In genomic region chr6:31981744-31982143, GRCh38 we compare ENCODE assay signal across 7 cellular contexts. TPM values are rescaled to one million over a fixed set of nuclear protein-coding genes. Genes with fewer than 3 reads are reported as not detected.
A peak's percentile ranks its signal among the peaks of the same experiment; 100 is the strongest.
DNase-seq lines count a peak whose midpoint lies in the region; ATAC-seq and TF ChIP-seq lines count a peak whose summit lies in the region.
"Not testable (repeated sequence)": the region's sequence is repeated elsewhere in the genome, so short reads cannot be mapped to it uniquely, and the experiment has no call there.

TSS of gene C4A (plus strand) at chr6:31982057. CDS start at chr6:31982108, 51 bp downstream.

- not testable (repeated sequence) for DNase-seq in Peyer's patch; chondrocyte (ENCODE audit: low spot score); heart left ventricle; left lung; mucosa of gallbladder (ENCODE audit: low spot score); sciatic nerve (ENCODE audit: low spot score)

- not testable (repeated sequence) for H3K27ac Mint-ChIP-seq in chondrocyte (ENCODE audit: unreplicated experiment)

- ATAC-seq in heart left ventricle: peak; percentile 85 to 94 (median 86)
- ATAC-seq in left lung: peak; percentile 90
- peak; percentile 90 for ATAC-seq in sciatic nerve

- WGBS in heart left ventricle, 4 donors: no CpG with 5 or more reads among the region's 7 CpGs
- no CpG with 5 or more reads among the region's 7 CpGs for WGBS in thymus

- TF ChIP-seq POLR2A in Peyer's patch (IDR thresholded peaks at IDR 0.05); heart left ventricle (IDR thresholded peaks at IDR 0.05): not testable (repeated sequence)

- H3K27me3 ChIP-seq in Peyer's patch; heart left ventricle; left lung; thymus (ENCODE audit: control insufficient read depth, insufficient read depth): not testable (repeated sequence)

- H3K36me3 ChIP-seq in Peyer's patch: peaks cover 0 to 11% (median 0%) of the 10 kb centered on the region in 3 donors
- H3K36me3 ChIP-seq in heart left ventricle: peaks cover 0 to 18% (median 13%) of the 10 kb centered on the region in 9 donors
- peaks cover 0 to 14% of the 10 kb centered on the region in 2 donors for H3K36me3 ChIP-seq in left lung
- not testable (repeated sequence) for H3K36me3 ChIP-seq in thymus (ENCODE audit: control insufficient read depth, insufficient read depth)

- not testable (repeated sequence) for H3K4me1 Mint-ChIP-seq in chondrocyte (ENCODE audit: low read depth)

- H3K9me3 Mint-ChIP-seq in chondrocyte (ENCODE audit: low read depth): not testable (repeated sequence)

- not testable (repeated sequence) for H3K9me3 ChIP-seq in Peyer's patch; heart left ventricle; left lung; thymus (ENCODE audit: control insufficient read depth)

- intact Hi-C loops in heart left ventricle (cut with DNase I); left lung (cut with DNase I); sciatic nerve (cut with DNase I): not testable (repeated sequence)

- not testable (repeated sequence) for H3K4me3 Mint-ChIP-seq in chondrocyte (ENCODE audit: unreplicated experiment)

- not testable (repeated sequence) for H3K27ac ChIP-seq in Peyer's patch; heart left ventricle; left lung; thymus (ENCODE audit: low read depth)

- not testable (repeated sequence) for H3K4me3 ChIP-seq in Peyer's patch; heart left ventricle; left lung; thymus (ENCODE audit: low read length)

- not testable (repeated sequence) for H3K36me3 Mint-ChIP-seq in chondrocyte (ENCODE audit: low read depth)

- H3K4me1 ChIP-seq in Peyer's patch; heart left ventricle; left lung; thymus (ENCODE audit: control insufficient read depth, insufficient read depth, low read length): not testable (repeated sequence)

- H3K27me3 Mint-ChIP-seq in chondrocyte (ENCODE audit: low read depth): not testable (repeated sequence)

- not testable (repeated sequence) for TF ChIP-seq CTCF in Peyer's patch (IDR thresholded peaks at IDR 0.05); chondrocyte (IDR thresholded peaks at IDR 0.05); heart left ventricle (IDR thresholded peaks at IDR 0.05); left lung (IDR thresholded peaks at IDR 0.05)

RNA-seq across cellular contexts. Expression of gene C4A, which starts in this region (rescaled TPM):
- total RNA-seq in Peyer's patch (10 to 100 TPM; 13.7 to 56.9 (median 20.8) TPM), chondrocyte (7.2 to 13.3 TPM (median 10.5 TPM) in 3 replicates), heart left ventricle (100 to 1,000 TPM in 3 of 9 donors, 10 to 100 TPM in 6; 51.6 to 301 (median 82.4) TPM), left lung (100 to 1,000 TPM in 1 of 2 donors, 10 to 100 TPM in 1; 95.5 to 124 TPM), mucosa of gallbladder (179 TPM), sciatic nerve (453 TPM)
- polyA plus RNA-seq in heart left ventricle (10 to 100 TPM; 34.5 to 34.6 TPM), thymus (206 TPM)
